ENCODE assay signal across 8 cellular contexts in the genomic region with DNA sequence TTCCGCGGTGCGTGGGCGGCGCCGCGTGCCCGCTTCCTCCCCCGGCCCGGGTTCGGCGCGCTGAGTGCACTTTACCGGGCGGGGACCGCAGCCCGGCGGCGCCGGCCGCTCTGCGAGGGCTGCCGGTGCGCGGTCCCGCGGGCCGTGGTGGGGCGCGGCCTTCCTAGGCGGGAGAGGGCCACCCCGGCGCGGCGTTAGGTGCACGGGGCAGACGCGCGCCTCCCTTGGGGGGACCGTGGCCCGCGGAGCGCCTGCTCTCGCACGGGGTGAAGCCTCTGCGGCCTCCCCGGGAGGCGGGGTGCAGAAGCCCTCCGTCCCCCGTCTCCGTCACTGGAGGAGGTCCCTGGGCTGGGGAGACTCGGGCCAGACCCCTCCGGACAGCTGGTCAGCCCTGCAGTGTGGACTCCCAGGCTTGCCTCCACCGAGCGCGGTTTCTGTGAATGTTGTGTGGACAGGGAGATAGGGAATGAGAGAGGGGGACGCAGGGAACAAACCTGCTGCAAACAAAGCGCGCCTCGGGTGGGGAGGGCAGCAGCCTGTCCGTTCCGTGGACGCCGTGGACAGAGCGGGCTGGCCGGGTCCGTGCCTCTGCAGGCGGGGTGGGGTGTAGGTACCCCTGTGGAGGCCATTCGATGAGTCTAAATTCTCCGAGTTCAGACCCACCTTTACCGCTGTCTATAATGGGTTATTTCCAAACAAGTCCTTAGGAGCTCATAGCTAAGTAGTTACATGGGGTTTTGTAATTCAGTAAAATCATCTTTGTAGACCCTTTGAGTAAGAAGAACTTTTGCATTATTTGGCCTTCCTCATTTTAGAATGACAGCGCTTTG. TPM values are rescaled to one million over a fixed set of nuclear protein-coding genes. Genes with fewer than 3 reads are reported as not detected.
A peak's percentile ranks its signal among the peaks of the same experiment; 100 is the strongest.
DNase-seq lines count a peak whose midpoint lies in the region; ATAC-seq and TF ChIP-seq lines count a peak whose summit lies in the region.

No MANE protein-coding gene starts in this region.

- peaks cover 42% of the 10 kb centered on the region for H3K4me1 Mint-ChIP-seq in GM23338

- peaks cover 24% of the 10 kb centered on the region for H3K4me1 ChIP-seq in GM23338 (ENCODE audit: insufficient read depth)
- peaks cover 46% of the 10 kb centered on the region for H3K4me1 ChIP-seq in Loucy (ENCODE audit: insufficient read depth, low read length, poor library complexity, severe bottlenecking)
- H3K4me1 ChIP-seq in subcutaneous abdominal adipose tissue (ENCODE audit: control insufficient read depth in 5 of 5, insufficient read depth in 5 of 5, low read length in 5 of 5), result peaks cover 0 to 14% (median 13%) of the 10 kb centered on the region in 5 donors

- H3K36me3 ChIP-seq in GM23338 (ENCODE audit: insufficient read depth) (no peaks in the 10 kb centered on the region), Loucy (ENCODE audit: insufficient read depth, low read length) (peaks cover 6% of the 10 kb centered on the region; the same call in 1 of the 2 replicates), brain microvascular endothelial cell (replicated peaks) (no peaks in the 10 kb centered on the region), subcutaneous abdominal adipose tissue (ENCODE audit: control insufficient read depth in 5 of 5, insufficient read depth in 5 of 5, low read length in 5 of 5) (peaks cover 0 to 7% (median 0%) of the 10 kb centered on the region in 5 donors)

- H3K9me3 Mint-ChIP-seq in GM23338, result peaks cover 3% of the 10 kb centered on the region; the same call in 2 of the 3 replicates

- H3F3A ChIP-seq in GM23338 (replicated peaks; ENCODE audit: low read depth), result 0 out of 2 replicates have a peak, but pooled peaks cover 5% of the 10 kb centered on the region
- peaks cover 5% of the 10 kb centered on the region; the same call in 1 of the 2 replicates for H3F3A ChIP-seq in Loucy (ENCODE audit: low read depth)

- in situ Hi-C loops in brain microvascular endothelial cell (cut with HindIII; ENCODE audit: low pct_ligation_motif_present, low sequenced_read_pairs), result no loop called here

- no peak overlapping the region for H3K27ac ChIP-seq in GM23338 (ENCODE audit: low read depth)
- no peak overlapping the region for H3K27ac ChIP-seq in brain microvascular endothelial cell
- peak overlapping the region; percentile 62 for H3K27ac ChIP-seq in subcutaneous abdominal adipose tissue (ENCODE audit: low read depth, low read length)

- H3K4me3 ChIP-seq in GM23338 (peak overlapping the region; percentile 93), Loucy (ENCODE audit: low read length, poor library complexity, severe bottlenecking) (peak overlapping the region; percentile 98), brain microvascular endothelial cell (ENCODE audit: low read depth, low read length) (peak overlapping the region; percentile 77), subcutaneous abdominal adipose tissue (ENCODE audit: low read depth in 1 of 5, low read length in 5 of 5) (peak overlapping the region; percentile 22 to 90 (median 75))

- H3K79me2 ChIP-seq in GM23338 (replicated peaks; ENCODE audit: insufficient read depth) (peaks cover 40% of the 10 kb centered on the region), Loucy (ENCODE audit: insufficient read depth, low read length) (peaks cover 51% of the 10 kb centered on the region)

- H3K4me2 ChIP-seq in GM23338, result peak overlapping the region; percentile 96
- H3K4me2 ChIP-seq in Loucy (ENCODE audit: low read depth, low read length, poor library complexity, severe bottlenecking), result peak overlapping the region; percentile 99

- H3K9me3 ChIP-seq in Loucy (ENCODE audit: insufficient read depth, low read depth, low read length) (no peaks in the 10 kb centered on the region), subcutaneous abdominal adipose tissue (ENCODE audit: control insufficient read depth in 5 of 5, low read length in 5 of 5) (no peaks in the 10 kb centered on the region)

- peak overlapping the region; percentile 91 for H3K4me3 Mint-ChIP-seq in GM23338

- peaks cover 19% of the 10 kb centered on the region for H3K27me3 Mint-ChIP-seq in GM23338 (ENCODE audit: insufficient read depth, low read depth, poor library complexity)

- H3K27me3 ChIP-seq in GM23338 (ENCODE audit: insufficient read depth), result peaks cover 17% of the 10 kb centered on the region
- no peaks in the 10 kb centered on the region for H3K27me3 ChIP-seq in Loucy (ENCODE audit: insufficient read depth, low read length, poor library complexity, severe bottlenecking)
- H3K27me3 ChIP-seq in brain microvascular endothelial cell (replicated peaks), result no peaks in the 10 kb centered on the region
- no peaks in the 10 kb centered on the region for H3K27me3 ChIP-seq in subcutaneous abdominal adipose tissue (ENCODE audit: control insufficient read depth in 5 of 5, insufficient read depth in 4 of 5, low read length in 5 of 5)

- H3K36me3 Mint-ChIP-seq in GM23338 (ENCODE audit: low read depth), result peaks cover 27% of the 10 kb centered on the region

- TF ChIP-seq CTCF in GM23338 (conservative IDR thresholded peaks at IDR 0.05; ENCODE audit: low read depth in 2 of 2) (no peak), Loucy (conservative IDR thresholded peaks at IDR 0.05; ENCODE audit: low read length) (no peak), brain microvascular endothelial cell (IDR thresholded peaks at IDR 0.05; ENCODE audit: low read depth, low read length, missing control alignments) (no peak)

- DNase-seq in NCI-H1417 (lab: John Stamatoyannopoulos, UW) (peak in 2 of 3 experiments; percentile 57 to 70), NCI-H1417 treated with DMSO at 0.1 percent for 48 hours (lab: John Stamatoyannopoulos, UW) (no peak), GM23338 (ENCODE audit: low spot score) (peak; percentile 24), brain microvascular endothelial cell (no peak), kidney tubule cell (ENCODE audit: low spot score) (peak; percentile 30), DMS79 treated with DMSO at 0.1 percent for 48 hours (lab: John Stamatoyannopoulos, UW) (no peak)

- H3K9ac ChIP-seq in Loucy (ENCODE audit: low read depth, low read length, poor library complexity, severe bottlenecking) (peak overlapping the region; percentile 85), subcutaneous abdominal adipose tissue (ENCODE audit: low read length in 5 of 5) (peak overlapping the region in 4 of 5 donors; percentile 31 to 74 (median 65))

- peak; percentile 1; the same call in 1 of the 3 replicates for ATAC-seq in GM23338

- no peaks in the 10 kb centered on the region for H3K9me2 ChIP-seq in GM23338 (ENCODE audit: insufficient read depth)
- no peaks in the 10 kb centered on the region for H3K9me2 ChIP-seq in Loucy (replicated peaks; ENCODE audit: low read depth, low read length)

- H2AFZ ChIP-seq in GM23338, result no peak overlapping the region
- peak overlapping the region; percentile 97; the same call in 1 of the 2 replicates for H2AFZ ChIP-seq in Loucy (ENCODE audit: low read length)

- H4K20me1 ChIP-seq in GM23338 (replicated peaks; ENCODE audit: insufficient read depth), result peaks cover 1% of the 10 kb centered on the region; the same call in 1 of the 2 replicates
- H4K20me1 ChIP-seq in Loucy (ENCODE audit: insufficient read depth, low read length, poor library complexity, severe bottlenecking), result peaks cover 17% of the 10 kb centered on the region

- no peak overlapping the region for H3K27ac Mint-ChIP-seq in GM23338

RNA-seq across cellular contexts. Expression of a gene that starts 0.7 kb away (rescaled TPM):
- total RNA-seq in GM23338 (2014; rRNA removed; shearing (Covaris generic)), result 116 and 122 TPM in 2 replicates
- polyA plus RNA-seq in GM23338 (2016; fragmentation: Nextera tagmentation; extraction: Ambion mirVana), result 72.4 and 75.0 TPM in 2 replicates

RNA-seq across cellular contexts. Expression of a gene that starts 17.2 kb away (rescaled TPM):
- 11.0 and 12.9 TPM in 2 replicates for total RNA-seq in GM23338 (2014; rRNA removed; shearing (Covaris generic))
- 5.3 TPM in 2 replicates for polyA plus RNA-seq in GM23338 (2016; fragmentation: Nextera tagmentation; extraction: Ambion mirVana)

RNA-seq across cellular contexts. Expression of a gene that starts 36.1 kb away (rescaled TPM):
- total RNA-seq in GM23338 (2014; rRNA removed; shearing (Covaris generic)), result 13.2 and 15.9 TPM in 2 replicates
- 15.1 and 16.7 TPM in 2 replicates for polyA plus RNA-seq in GM23338 (2016; fragmentation: Nextera tagmentation; extraction: Ambion mirVana)

RNA-seq across cellular contexts. Expression of a gene that starts 54.1 kb away (rescaled TPM):
- 5.2 and 10.8 TPM in 2 replicates for total RNA-seq in GM23338 (2014; rRNA removed; shearing (Covaris generic))
- 2.8 and 4.2 TPM in 2 replicates for polyA plus RNA-seq in GM23338 (2016; fragmentation: Nextera tagmentation; extraction: Ambion mirVana)

Comparison
In these comparisons a context has a peak if more than half of its experiments do, and no peak if none do; other contexts are left out.
1. DNase-seq: peak in NCI-H1417 (2 of 3), GM23338 (single experiment) and kidney tubule cell (single experiment); none in NCI-H1417 treated with DMSO at 0.1 percent for 48 hours (single experiment), brain microvascular endothelial cell (single experiment) and DMS79 treated with DMSO at 0.1 percent for 48 hours (single experiment).
2. Peak in every context shown above with its lines, with median percentiles within 50 percentile points of each other: H3K4me3 ChIP-seq.